Comparison of ENCODE assay signal across 11 cellular contexts in genomic region chr7:24922099-24922773, GRCh38. TPM values are rescaled to one million over a fixed set of nuclear protein-coding genes. Genes with fewer than 3 reads are reported as not detected.
DNase-seq lines count a peak whose midpoint lies in the region; ATAC-seq, FAIRE-seq and TF ChIP-seq lines count a peak whose summit lies in the region.
"Had no signal": no experiment of that assay in that cellular context is flagged by ENCODE, and none has a peak within 500 bp of the region (broad histone marks: within the 10 kb centered on the region; RNA-seq: fewer than 3 reads in every experiment).

No MANE protein-coding gene starts in this region.

- H3K36me3 Mint-ChIP-seq in CD8-positive, alpha-beta memory T cell = no peaks in the 10 kb centered on the region
- H3K36me3 Mint-ChIP-seq in IgD-negative memory B cell = no peaks in the 10 kb centered on the region
- no peaks in the 10 kb centered on the region for H3K36me3 Mint-ChIP-seq in WTC11

- H3K4me1 Mint-ChIP-seq in CD8-positive, alpha-beta memory T cell = peaks cover 77 to 98% (median 96%) of the 10 kb centered on the region in 3 donors
- H3K4me1 Mint-ChIP-seq in IgD-negative memory B cell (peaks cover 38 to 67% (median 50%) of the 10 kb centered on the region in 3 donors), WTC11 (peaks cover 43% of the 10 kb centered on the region)

- no peak overlapping the region for H3K9ac ChIP-seq in HepG2 (ENCODE audit: insufficient read depth, low read depth, low read length)

- H3K27ac ChIP-seq in CD8-positive, alpha-beta memory T cell (ENCODE audit: low read depth, low read length) = no peak overlapping the region
- H3K27ac ChIP-seq in body of pancreas (peak overlapping the region in 3 of 4 donors; percentile 57 to 71 (median 58)), HepG2 (ENCODE audit: extremely low read length, insufficient read depth, low read length) (no peak overlapping the region), Peyer's patch (no peak overlapping the region)

- TF ChIP-seq CTCF in body of pancreas (IDR thresholded peaks at IDR 0.05) (no peak), HepG2 (CRISPR knock-in tag; IDR thresholded peaks at IDR 0.05) (no peak), Peyer's patch (IDR thresholded peaks at IDR 0.05) (no peak), WTC11 (IDR thresholded peaks at IDR 0.05) (no peak)

- CTCF ChIA-PET in CD8-positive, alpha-beta memory T cell (lab: Charles Lee) = interaction anchor here (1.6 kb wide), 1 partner anchor 57 kb away, joined by 4 read pairs; no protein-coding TSS in a partner anchor
- CTCF ChIA-PET in HepG2 (lab: Yijun Ruan, JAX; ENCODE audit: low intra/inter-chr PET ratio, low total read pairs) (no interaction called here), WTC11 (lab: Charles Lee) (no interaction called here)

- H2AFZ ChIP-seq in HepG2 (ENCODE audit: low read length) = no peak overlapping the region

- no peak for TF ChIP-seq RAD21 in HepG2 (CRISPR knock-in tag; IDR thresholded peaks at IDR 0.05)

- no peak for DNase-seq in CD8-positive, alpha-beta memory T cell
- DNase-seq in body of pancreas (peak in 1 of 4 donors; percentile 19), HepG2 (ENCODE audit: low spot score) (no peak), Peyer's patch (no peak), WTC11 (ENCODE audit: low spot score) (no peak)
- DNase-seq in stimulated activated CD4-positive, alpha-beta T cell treated with anti-CD3 and anti-CD28 coated beads, Interleukin-2, amount 100 ng/mL, for 48 hours = no peak
- DNase-seq: activated gamma-delta T cell, DMS 273 treated with DMSO at 0.1 percent for 48 hours, NCI-H2081 treated with DMSO at 0.1 percent for 48 hours had no signal

- H3K4me3 Mint-ChIP-seq in CD8-positive, alpha-beta memory T cell = peak overlapping the region in 1 of 7 donors; percentile 1
- H3K4me3 Mint-ChIP-seq in IgD-negative memory B cell (peak overlapping the region in 1 of 4 donors; percentile 19), WTC11 (no peak overlapping the region)

- peaks cover 72% of the 10 kb centered on the region for H3K79me2 ChIP-seq in HepG2 (ENCODE audit: insufficient read depth, low read length)

- no peak for ATAC-seq in body of pancreas
- ATAC-seq in HepG2 = peak; percentile 71
- ATAC-seq in HG03139 (IDR thresholded peaks at IDR 0.05; ENCODE audit: unreplicated experiment) = no peak
- ATAC-seq in WTC11 = no peak

- BruUV-seq in HepG2 (replicated peaks; lab: Mats Ljungman, UMichigan) = no TSS peak

- H3K4me2 ChIP-seq in HepG2 (ENCODE audit: low read depth, low read length) = no peak overlapping the region

- WGBS in body of pancreas, 2 donors = 58 to 61% methylated on average over 5 of the region's 5 CpGs
- 80% methylated on average over 5 of the region's 5 CpGs for WGBS in HepG2 (ENCODE audit: low lambda C conversion rate)

- no peaks in the 10 kb centered on the region for H3K36me3 ChIP-seq in CD8-positive, alpha-beta memory T cell (ENCODE audit: insufficient read depth, low read length)
- H3K36me3 ChIP-seq in body of pancreas (replicated peaks in 1 of 2; ENCODE audit: insufficient read depth in 1 of 2, low read depth in 2 of 2) (no peaks in the 10 kb centered on the region), HepG2 (replicated peaks in 1 of 2; ENCODE audit: control insufficient read depth in 1 of 2, insufficient read depth in 2 of 2, low read length in 2 of 2) (no peaks in the 10 kb centered on the region; a peak in 1 of 5 replicates), Peyer's patch (no peaks in the 10 kb centered on the region)

- no peaks in the 10 kb centered on the region for H3K27me3 Mint-ChIP-seq in CD8-positive, alpha-beta memory T cell
- H3K27me3 Mint-ChIP-seq in IgD-negative memory B cell (no peaks in the 10 kb centered on the region), WTC11 (ENCODE audit: low read depth) (no peaks in the 10 kb centered on the region)

- H3K9me3 ChIP-seq in CD8-positive, alpha-beta memory T cell (ENCODE audit: low read length) = no peaks in the 10 kb centered on the region
- H3K9me3 ChIP-seq in body of pancreas = no peaks in the 10 kb centered on the region
- no peaks in the 10 kb centered on the region for H3K9me3 ChIP-seq in HepG2 (ENCODE audit: low read length)
- no peaks in the 10 kb centered on the region for H3K9me3 ChIP-seq in Peyer's patch

- H3K27me3 ChIP-seq in CD8-positive, alpha-beta memory T cell (ENCODE audit: insufficient read depth, low read length, poor library complexity, severe bottlenecking) = no peaks in the 10 kb centered on the region
- H3K27me3 ChIP-seq in body of pancreas = no peaks in the 10 kb centered on the region
- H3K27me3 ChIP-seq in HepG2 (ENCODE audit: control insufficient read depth in 1 of 2, insufficient read depth in 2 of 2, low read length in 2 of 2) = no peaks in the 10 kb centered on the region
- no peaks in the 10 kb centered on the region for H3K27me3 ChIP-seq in Peyer's patch

- FAIRE-seq in HepG2 (lab: Jason Lieb, UNC) = no peak

- TF ChIP-seq POLR2A in body of pancreas (IDR thresholded peaks at IDR 0.05) (no peak), HepG2 (IDR thresholded peaks at IDR 0.05; ENCODE audit: insufficient read depth in 1 of 2, low read depth in 2 of 2, low read length in 2 of 2) (no peak), Peyer's patch (IDR thresholded peaks at IDR 0.05) (no peak)

- H3K4me3 ChIP-seq in CD8-positive, alpha-beta memory T cell (ENCODE audit: low read length) = no peak overlapping the region
- H3K4me3 ChIP-seq in body of pancreas (no peak overlapping the region), HepG2 (replicated peaks in 1 of 3; ENCODE audit: insufficient read depth in 1 of 3, low read depth in 2 of 3, low read length in 3 of 3) (no peak overlapping the region), Peyer's patch (no peak overlapping the region)

- TF ChIP-seq EP300 in HepG2 (IDR thresholded peaks at IDR 0.05; ENCODE audit: low read depth in 2 of 2, low read length in 2 of 2) (no peak), HepG2 (CRISPR knock-in tag; IDR thresholded peaks at IDR 0.05; ENCODE audit: borderline replicate concordance) (no peak)

- POLR2A ChIA-PET in CD8-positive, alpha-beta memory T cell (lab: Charles Lee) = interaction anchor here (0.6 kb wide), 1 partner anchor 1354 kb away, joined by 10 read pairs; no protein-coding TSS in a partner anchor
- POLR2A ChIA-PET in HepG2 (lab: Yijun Ruan, JAX) = interaction anchor here (1.3 kb wide), 1 partner anchor 203 kb away, joined by 3 read pairs; the partner anchor contains the start of gene CYCS
- POLR2A ChIA-PET in WTC11 (lab: Charles Lee) = no interaction called here

- intact Hi-C loops in body of pancreas (cut with DNase I) (no loop called here), HepG2 (cut with micrococcal nuclease; ENCODE audit: unreplicated experiment) (no loop called here)

- H3K27ac Mint-ChIP-seq in CD8-positive, alpha-beta memory T cell = peak overlapping the region in 6 of 8 donors; percentile 44 to 84 (median 76)
- H3K27ac Mint-ChIP-seq in IgD-negative memory B cell (peak overlapping the region in 2 of 3 donors; percentile 45 to 59), WTC11 (no peak overlapping the region)

- in situ Hi-C loops in HepG2 (cut with HindIII; ENCODE audit: extremely low pct_ligation_motif_present, low pct_unique_long_range_greater_than_20kb) = no loop called here

- H4K20me1 ChIP-seq in HepG2 (ENCODE audit: insufficient read depth, low read length) = no peaks in the 10 kb centered on the region

- H3K9me3 Mint-ChIP-seq in CD8-positive, alpha-beta memory T cell = no peaks in the 10 kb centered on the region
- no peaks in the 10 kb centered on the region for H3K9me3 Mint-ChIP-seq in IgD-negative memory B cell
- H3K9me3 Mint-ChIP-seq in WTC11 = no peaks in the 10 kb centered on the region

- H3K4me1 ChIP-seq in CD8-positive, alpha-beta memory T cell (ENCODE audit: insufficient read depth, low read length) = peaks cover 23% of the 10 kb centered on the region
- H3K4me1 ChIP-seq in body of pancreas = peaks cover 32% of the 10 kb centered on the region
- peaks cover 34% of the 10 kb centered on the region for H3K4me1 ChIP-seq in HepG2 (ENCODE audit: insufficient read depth, low read length)
- H3K4me1 ChIP-seq in Peyer's patch = no peaks in the 10 kb centered on the region

TF ChIP-seq in HepG2, 621 proteins besides CTCF, POLR2A, EP300 and RAD21 (continues in another document):
- TF ChIP-seq GTF3A (CRISPR knock-in tag; conservative IDR thresholded peaks at IDR 0.05) (no peak), TRIM24 (CRISPR knock-in tag; IDR thresholded peaks at IDR 0.05) (0 out of 2 replicates have a peak, but pooled peaks have one; percentile 10)

RNA-seq across cellular contexts. Expression of gene OSBPL3, which starts 57.7 kb away (rescaled TPM):
- 10 to 100 TPM; 71.7 to 72.5 TPM for total RNA-seq in CD8-positive, alpha-beta memory T cell
- 16.4 TPM for polyA plus RNA-seq in CD8-positive, alpha-beta memory T cell
- polyA plus RNA-seq in IgD-negative memory B cell = 13.0 TPM
- total RNA-seq in body of pancreas = 1 to 10 TPM; 3.1 to 8.2 TPM
- 26.4 and 28.9 TPM in 2 replicates for total RNA-seq in HepG2 (2016; rRNA removed; fragmentation: Illumina TruSeq; extraction: Trizol)
- 6.6 and 7.4 TPM in 2 replicates for total RNA-seq in HepG2 (2016; cell fraction: cytosol; rRNA removed; fragmentation: Illumina TruSeq; extraction: Trizol; ENCODE audit: low read depth)
- total RNA-seq in HepG2 (2016; cell fraction: insoluble cytoplasmic fraction; rRNA removed; fragmentation: Illumina TruSeq; extraction: Trizol) = 22.4 and 26.0 TPM in 2 replicates
- total RNA-seq in HepG2 (2016; cell fraction: membrane; rRNA removed; fragmentation: Illumina TruSeq; extraction: Trizol) = 11.1 and 11.2 TPM in 2 replicates
- total RNA-seq in HepG2 (2016; cell fraction: nucleus; rRNA removed; fragmentation: Illumina TruSeq; extraction: Trizol) = 39.7 and 41.7 TPM in 2 replicates
- 8.8 and 9.7 TPM in 2 replicates for polyA plus RNA-seq in HepG2 (2011; rRNA removed)
- polyA plus RNA-seq in HepG2 (2011; cell fraction: cytosol; rRNA removed) = 3.7 and 4.4 TPM in 2 replicates
- 22.4 and 23.2 TPM in 2 replicates for polyA plus RNA-seq in HepG2 (2011; cell fraction: nucleus; rRNA removed)
- polyA plus RNA-seq in HepG2 (2012) = 7.1 and 8.1 TPM in 2 replicates
- polyA plus RNA-seq in HepG2 (2016; cell fraction: cytosol; fragmentation: Illumina TruSeq; extraction: Trizol; ENCODE audit: low read depth) = 1.5 and 1.8 TPM in 2 replicates
- polyA plus RNA-seq in HepG2 (2016; cell fraction: insoluble cytoplasmic fraction; fragmentation: Illumina TruSeq; extraction: Trizol; ENCODE audit: low read depth) = 16.7 and 19.5 TPM in 2 replicates
- polyA plus RNA-seq in HepG2 (2016; cell fraction: membrane; fragmentation: Illumina TruSeq; extraction: Trizol; ENCODE audit: low read depth) = 4.2 and 4.7 TPM in 2 replicates
- 65.6 and 72.4 TPM in 2 replicates for polyA plus RNA-seq in HepG2 (2016; cell fraction: nucleus; fragmentation: Illumina TruSeq; extraction: Trizol; ENCODE audit: insufficient read depth, low read depth)
- polyA minus RNA-seq in HepG2 (2011; rRNA and poly(A)+ RNA removed; ENCODE audit: low replicate concordance) = 15.3 and 17.6 TPM in 2 replicates
- polyA minus RNA-seq in HepG2 (2011; cell fraction: cytosol; rRNA and poly(A)+ RNA removed) = 8.8 and 11.6 TPM in 2 replicates
- polyA minus RNA-seq in HepG2 (2011; cell fraction: nucleus; rRNA and poly(A)+ RNA removed) = 43.5 and 49.5 TPM in 2 replicates
- 10 to 100 TPM; 20.1 to 67.7 (median 22.2) TPM for total RNA-seq in Peyer's patch
- total RNA-seq in WTC11 (2021) = 16.0 to 20.2 TPM (median 17.1 TPM) in 3 replicates

Comparison
In these comparisons a context has a peak if more than half of its experiments do, and no peak if none do; other contexts are left out.
1. H3K27ac ChIP-seq: peak in body of pancreas (3 of 4); none in CD8-positive, alpha-beta memory T cell (single experiment), HepG2 (single experiment) and Peyer's patch (0 of 4).